25 cellular contexts compared by ENCODE assay signal in the genomic region with DNA sequence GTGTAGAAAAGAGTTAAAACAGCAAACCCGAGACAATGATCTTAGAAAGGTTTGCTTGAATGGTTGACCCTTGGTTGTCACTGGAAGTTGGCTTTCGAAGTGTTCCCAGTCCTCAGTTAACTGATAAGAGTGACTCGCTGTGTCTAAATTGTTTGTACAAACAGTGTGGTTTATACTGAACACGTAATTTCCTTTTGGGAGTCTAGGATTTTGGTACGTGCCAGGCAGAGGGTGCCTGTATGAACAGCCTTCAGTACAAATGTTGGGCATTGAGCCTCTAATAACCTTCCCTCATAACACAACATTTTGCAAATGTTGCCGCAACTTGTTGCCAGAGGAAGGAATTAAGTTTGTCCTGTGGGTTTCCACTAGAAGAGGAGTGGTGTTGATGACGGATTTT.
A peak's percentile ranks its signal among the peaks of the same experiment; 100 is the strongest.
DNase-seq lines count a peak whose midpoint lies in the region; ATAC-seq and TF ChIP-seq lines count a peak whose summit lies in the region.
"Had no signal": no experiment of that assay in that cellular context is flagged by ENCODE, and none has a peak within 500 bp of the region (broad histone marks: within the 10 kb centered on the region; RNA-seq: fewer than 3 reads in every experiment).

No MANE protein-coding gene starts in this region.

- H3K36me3 Mint-ChIP-seq in progenitor cell of endocrine pancreas (ENCODE audit: insufficient read depth) = no peaks in the 10 kb centered on the region
- H3K36me3 Mint-ChIP-seq: CD14-positive monocyte; CD4-positive, alpha-beta memory T cell; CD4-positive, CD25-positive, alpha-beta regulatory T cell; CD8-positive, alpha-beta memory T cell had no signal

- intact Hi-C loops in right cardiac atrium (cut with DNase I) = no loop called here
- intact Hi-C loops in Right ventricle myocardium inferior (cut with DNase I) = no loop called here

- no peak overlapping the region for H3K4me3 Mint-ChIP-seq in progenitor cell of endocrine pancreas (ENCODE audit: low read depth)
- H3K4me3 Mint-ChIP-seq: CD14-positive monocyte; CD4-positive, alpha-beta memory T cell; CD4-positive, CD25-positive, alpha-beta regulatory T cell; CD8-positive, alpha-beta memory T cell had no signal

- H3K27me3 ChIP-seq in right cardiac atrium (ENCODE audit: control insufficient read depth, insufficient read depth) = no peaks in the 10 kb centered on the region
- H3K27me3 ChIP-seq in thoracic aorta (replicated peaks; ENCODE audit: insufficient read depth) = no peaks in the 10 kb centered on the region
- H3K27me3 ChIP-seq: BE2C, BLaER1 had no signal

- peaks cover 4% of the 10 kb centered on the region for H3K9me3 Mint-ChIP-seq in progenitor cell of endocrine pancreas (ENCODE audit: low read depth)
- H3K9me3 Mint-ChIP-seq: CD8-positive, alpha-beta memory T cell had no signal

- H3K4me1 ChIP-seq in right cardiac atrium (ENCODE audit: control insufficient read depth, insufficient read depth, low read length) = no peaks in the 10 kb centered on the region
- H3K4me1 ChIP-seq in thoracic aorta (ENCODE audit: control insufficient read depth in 1 of 2, low read depth in 2 of 2) = peaks cover 0 to 10% of the 10 kb centered on the region in 2 donors
- H3K4me1 ChIP-seq: BE2C, BLaER1 had no signal

- no peaks in the 10 kb centered on the region for H3K27me3 Mint-ChIP-seq in progenitor cell of endocrine pancreas
- H3K27me3 Mint-ChIP-seq: CD4-positive, CD25-positive, alpha-beta regulatory T cell had no signal

- DNase-seq in right cardiac atrium (no peak), Right ventricle myocardium inferior (ENCODE audit: missing footprints) (no peak), M059J (ENCODE audit: low read depth) (peak; percentile 1), thoracic aorta (ENCODE audit: low spot score) (no peak), NCI-H1092 (lab: John Stamatoyannopoulos, UW) (no peak), progenitor cell of endocrine pancreas (ENCODE audit: low spot score, unreplicated experiment) (no peak)
- DNase-seq: 8988T; ACHN; BE2C; C1 segment of cervical spinal cord; CD4-positive, alpha-beta memory T cell; CD4-positive, CD25-positive, alpha-beta regulatory T cell; CD8-positive, alpha-beta memory T cell; COR-L47; DMS 273 treated with DMSO at 0.1 percent for 48 hours; DMS153; DMS53; DMS79; DND-41; EL; GDM1 had no signal

- no peaks in the 10 kb centered on the region for H3K4me1 Mint-ChIP-seq in progenitor cell of endocrine pancreas (ENCODE audit: low read depth)
- H3K4me1 Mint-ChIP-seq: CD14-positive monocyte; CD4-positive, alpha-beta memory T cell; CD4-positive, CD25-positive, alpha-beta regulatory T cell; CD8-positive, alpha-beta memory T cell had no signal

- no peaks in the 10 kb centered on the region for H3K9me3 ChIP-seq in right cardiac atrium (ENCODE audit: control insufficient read depth, low read length)
- H3K9me3 ChIP-seq in thoracic aorta = no peaks in the 10 kb centered on the region
- H3K9me3 ChIP-seq: BE2C, BLaER1 had no signal

- H3K27ac ChIP-seq in right cardiac atrium (ENCODE audit: low read length) (no peak overlapping the region), thoracic aorta (peak overlapping the region; percentile 22 to 53)
- H3K27ac ChIP-seq: BLaER1 had no signal

- no peaks in the 10 kb centered on the region for H3K36me3 ChIP-seq in thoracic aorta
- H3K36me3 ChIP-seq: BE2C, BLaER1 had no signal

- 43% methylated on average over 7 of the region's 7 CpGs for WGBS in right cardiac atrium

- no peak overlapping the region for H3K27ac Mint-ChIP-seq in progenitor cell of endocrine pancreas
- H3K27ac Mint-ChIP-seq: CD4-positive, alpha-beta memory T cell; CD4-positive, CD25-positive, alpha-beta regulatory T cell; CD8-positive, alpha-beta memory T cell had no signal

- TF ChIP-seq CTCF in thoracic aorta (IDR thresholded peaks at IDR 0.05) (no peak), progenitor cell of endocrine pancreas (IDR thresholded peaks at IDR 0.05; ENCODE audit: unreplicated experiment) (no peak)

- H3K4me3 ChIP-seq in right cardiac atrium (ENCODE audit: low read length) (no peak overlapping the region), thoracic aorta (peak overlapping the region; percentile 1)
- H3K4me3 ChIP-seq: BLaER1, GM12878 had no signal

- ATAC-seq in right cardiac atrium = peak; percentile 72 to 86
- ATAC-seq in Right ventricle myocardium inferior = no peak
- peak; percentile 88 for ATAC-seq in thoracic aorta (ENCODE audit: insufficient number of reproducible peaks, low FRiP score, low read depth)
- ATAC-seq in HG02884 (IDR thresholded peaks at IDR 0.05; ENCODE audit: unreplicated experiment) = no peak
- ATAC-seq: GM12878 had no signal

Comparison
In these comparisons a context has a peak if more than half of its experiments do, and no peak if none do; other contexts are left out.
1. ATAC-seq: peak in right cardiac atrium (2 of 2) and thoracic aorta (single experiment); none in Right ventricle myocardium inferior (single experiment) and HG02884 (single experiment).